18 cellular contexts compared by ENCODE assay signal in genomic region chr3:70972855-70973254, GRCh38.
"Had no signal": no experiment of that assay in that cellular context is flagged by ENCODE, and none has a peak within 500 bp of the region (broad histone marks: within the 10 kb centered on the region; RNA-seq: fewer than 3 reads in every experiment).

No MANE protein-coding gene starts in this region.

- DNase-seq: effector memory CD8-positive, alpha-beta T cell; foreskin melanocyte; heart left ventricle; hippocampal formation; left colon; left ventricle myocardium superior; mesendoderm; naive B cell; posterior cingulate gyrus; spleen; stimulated activated CD4-positive, alpha-beta T cell treated with anti-CD3 and anti-CD28 coated beads, Interleukin-2, amount 100 ng/mL, for 24 hours; stimulated activated CD4-positive, alpha-beta T cell treated with anti-CD3 and anti-CD28 coated beads, Interleukin-4, amount 100 ng/mL, for 4 hours; stimulated activated naive CD4-positive, alpha-beta T cell treated with Interleukin-2 at 50 U/mL for 16 hours had no signal

- H3K9me3 Mint-ChIP-seq: dendritic cell treated with granulocyte-macrophage colony-stimulating factor and Interleukin-4, amounts not matched to agents 40 ng/mL and 50 ng/mL, for 4 days; effector memory CD8-positive, alpha-beta T cell; naive B cell had no signal

- H3K27ac ChIP-seq: neutrophil had no signal

- H3K27ac Mint-ChIP-seq: dendritic cell treated with granulocyte-macrophage colony-stimulating factor and Interleukin-4, amounts not matched to agents 40 ng/mL and 50 ng/mL, for 4 days; effector memory CD8-positive, alpha-beta T cell had no signal

- H3K4me3 ChIP-seq: heart left ventricle, lung, spleen had no signal

- FAIRE-seq: colon had no signal

- ATAC-seq: effector memory CD8-positive, alpha-beta T cell; heart left ventricle; left colon; left ventricle myocardium superior; sciatic nerve had no signal

- H3K9me3 ChIP-seq: heart left ventricle, neutrophil, spleen had no signal

- H3K4me3 Mint-ChIP-seq: dendritic cell treated with granulocyte-macrophage colony-stimulating factor and Interleukin-4, amounts not matched to agents 40 ng/mL and 50 ng/mL, for 4 days; effector memory CD8-positive, alpha-beta T cell; naive B cell had no signal

- H3K27me3 Mint-ChIP-seq: dendritic cell treated with granulocyte-macrophage colony-stimulating factor and Interleukin-4, amounts not matched to agents 40 ng/mL and 50 ng/mL, for 4 days; effector memory CD8-positive, alpha-beta T cell; naive B cell had no signal

- H3K27me3 ChIP-seq: heart left ventricle, neutrophil, spleen had no signal
